In genomic region chr20:41992481-41992880, GRCh38 we compare ENCODE assay signal across 19 cellular contexts.
DNase-seq lines count a peak whose midpoint lies in the region; TF ChIP-seq lines count a peak whose summit lies in the region.
"Had no signal": no experiment of that assay in that cellular context is flagged by ENCODE, and none has a peak within 500 bp of the region (broad histone marks: within the 10 kb centered on the region; RNA-seq: fewer than 3 reads in every experiment).

No MANE protein-coding gene starts in this region.

- H3K27ac ChIP-seq in SJCRH30, result peak overlapping the region; percentile 89
- H3K27ac ChIP-seq: BLaER1 had no signal

- H3K27me3 Mint-ChIP-seq in osteocyte (ENCODE audit: unreplicated experiment), result no peaks in the 10 kb centered on the region
- H3K27me3 Mint-ChIP-seq: CD4-positive, alpha-beta memory T cell; CD4-positive, CD25-positive, alpha-beta regulatory T cell had no signal

- H3K27me3 ChIP-seq in SJCRH30, result no peaks in the 10 kb centered on the region
- H3K27me3 ChIP-seq: BE2C, BLaER1 had no signal

- H3K36me3 ChIP-seq in SJCRH30, result peaks cover 2% of the 10 kb centered on the region; the same call in 1 of the 2 replicates
- H3K36me3 ChIP-seq: BE2C, BLaER1 had no signal

- H3K4me3 ChIP-seq in SJCRH30, result no peak overlapping the region
- H3K4me3 ChIP-seq: BLaER1 had no signal

- H3K4me3 Mint-ChIP-seq in osteocyte (ENCODE audit: unreplicated experiment), result no peak overlapping the region
- H3K4me3 Mint-ChIP-seq: CD14-positive monocyte; CD4-positive, alpha-beta memory T cell; CD4-positive, CD25-positive, alpha-beta regulatory T cell; CD8-positive, alpha-beta memory T cell had no signal

- peaks cover 23% of the 10 kb centered on the region for H3K9me3 ChIP-seq in SJCRH30 (replicated peaks)
- H3K9me3 ChIP-seq: BE2C, BLaER1 had no signal

- DNase-seq in NCI-H82 (lab: John Stamatoyannopoulos, UW) (peak; percentile 93), SJCRH30 (peak; percentile 77 to 95), osteocyte (ENCODE audit: extremely low spot score, unreplicated experiment) (peak; percentile 8), DMS153 (lab: John Stamatoyannopoulos, UW) (no peak), NK-92 (lab: John Stamatoyannopoulos, UW; ENCODE audit: unreplicated experiment) (no peak), GM19238 (ENCODE audit: insufficient read length, low spot score) (no peak)
- DNase-seq: 8988T; ACHN; BE2C; C1 segment of cervical spinal cord; CD4-positive, alpha-beta memory T cell; CD4-positive, CD25-positive, alpha-beta regulatory T cell; CD8-positive, alpha-beta memory T cell; COR-L47; DMS 273 treated with DMSO at 0.1 percent for 48 hours; DMS79 treated with DMSO at 0.1 percent for 48 hours; GF-D8 had no signal

- no peak overlapping the region for H3K27ac Mint-ChIP-seq in osteocyte (ENCODE audit: unreplicated experiment)
- H3K27ac Mint-ChIP-seq: CD14-positive monocyte; CD4-positive, alpha-beta memory T cell; CD4-positive, CD25-positive, alpha-beta regulatory T cell; CD8-positive, alpha-beta memory T cell had no signal

- peaks cover 11% of the 10 kb centered on the region for H3K9me3 Mint-ChIP-seq in osteocyte (ENCODE audit: unreplicated experiment)

- H3K4me1 ChIP-seq in SJCRH30, result peaks cover 52% of the 10 kb centered on the region

- no peaks in the 10 kb centered on the region for H3K4me1 Mint-ChIP-seq in osteocyte (ENCODE audit: unreplicated experiment)
- H3K4me1 Mint-ChIP-seq: CD14-positive monocyte; CD4-positive, alpha-beta memory T cell; CD4-positive, CD25-positive, alpha-beta regulatory T cell; CD8-positive, alpha-beta memory T cell had no signal

- H3K36me3 Mint-ChIP-seq in osteocyte (ENCODE audit: unreplicated experiment), result no peaks in the 10 kb centered on the region
- H3K36me3 Mint-ChIP-seq: CD14-positive monocyte; CD4-positive, alpha-beta memory T cell; CD4-positive, CD25-positive, alpha-beta regulatory T cell; CD8-positive, alpha-beta memory T cell had no signal

- no peak for TF ChIP-seq CTCF in osteocyte (IDR thresholded peaks at IDR 0.05)

Comparison
In these comparisons a context has a peak if more than half of its experiments do, and no peak if none do; other contexts are left out.
1. DNase-seq: peak in NCI-H82 (single experiment), SJCRH30 (2 of 2) and osteocyte (single experiment); none in DMS153 (single experiment), NK-92 (single experiment) and GM19238 (single experiment).